8 cellular contexts compared by ENCODE assay signal in genomic region chr1:155002479-155003226, GRCh38. TPM values are rescaled to one million over a fixed set of nuclear protein-coding genes. Genes with fewer than 3 reads are reported as not detected.
DNase-seq lines count a peak whose midpoint lies in the region; ATAC-seq, FAIRE-seq and TF ChIP-seq lines count a peak whose summit lies in the region.

Gene ZBTB7B (plus strand): TSS chr1:155002802. CDS start chr1:155014661, 11,859 bp downstream.

- peaks cover 6% of the 10 kb centered on the region for H3K36me3 Mint-ChIP-seq in activated naive CD4-positive, alpha-beta T cell treated with anti-CD3 and anti-CD28 coated beads, Interleukin-2, amount 10 ng/mL, durations not matched to agents 7 days and 5 days

- CTCF ChIA-PET in activated naive CD4-positive, alpha-beta T cell treated with anti-CD3 and anti-CD28 coated beads, Interleukin-2, amount 10 ng/mL, durations not matched to agents 7 days and 5 days (lab: Charles Lee), result interaction anchor here (1.9 to 4.3 kb wide), 2 partner anchors 11 to 14 kb away, joined by 7 to 17 read pairs; no protein-coding TSS in a partner anchor

- H3K4me3 ChIP-seq in brain microvascular endothelial cell (ENCODE audit: low read depth, low read length) (peak within 1 kb of the TSS; percentile 87), small intestine (ENCODE audit: low read depth in 1 of 2, low read length in 2 of 2) (peak within 1 kb of the TSS; percentile 70 to 77)

- ATAC-seq in GM19452 (IDR thresholded peaks at IDR 0.05; ENCODE audit: unreplicated experiment), result no peak

- FAIRE-seq in small intestine (lab: Jason Lieb, UNC), result no peak

- H3K27ac Mint-ChIP-seq in activated naive CD4-positive, alpha-beta T cell treated with anti-CD3 and anti-CD28 coated beads, Interleukin-2, amount 10 ng/mL, durations not matched to agents 7 days and 5 days, result peak within 1 kb of the TSS; percentile 93

- peak; percentile 7 for TF ChIP-seq CTCF in brain microvascular endothelial cell (IDR thresholded peaks at IDR 0.05; ENCODE audit: low read depth, low read length, missing control alignments)

- no peaks in the 10 kb centered on the region for H3K27me3 ChIP-seq in brain microvascular endothelial cell (replicated peaks)
- no peaks in the 10 kb centered on the region for H3K27me3 ChIP-seq in small intestine (ENCODE audit: control insufficient read depth in 2 of 2, insufficient read depth in 2 of 2, low read length in 2 of 2)

- H3K27me3 Mint-ChIP-seq in activated naive CD4-positive, alpha-beta T cell treated with anti-CD3 and anti-CD28 coated beads, Interleukin-2, amount 10 ng/mL, durations not matched to agents 7 days and 5 days, result peaks cover 4% of the 10 kb centered on the region

- H3K9me3 Mint-ChIP-seq in activated naive CD4-positive, alpha-beta T cell treated with anti-CD3 and anti-CD28 coated beads, Interleukin-2, amount 10 ng/mL, durations not matched to agents 7 days and 5 days, result no peaks in the 10 kb centered on the region

- WGBS in small intestine, 3 donors, result 0 to 1% (median 0%) methylated on average over 18 to 34 of the region's 34 CpGs

- in situ Hi-C loops in brain microvascular endothelial cell (cut with HindIII; ENCODE audit: low pct_ligation_motif_present, low sequenced_read_pairs), result no loop called here

- DNase-seq in activated naive CD4-positive, alpha-beta T cell treated with anti-CD3 and anti-CD28 coated beads, Interleukin-2, amount 10 ng/mL, durations not matched to agents 7 days and 5 days, result peak; percentile 49
- no peak for DNase-seq in activated naive CD4-positive, alpha-beta T cell treated with Interleukin-2 at 50 U/mL for 16 hours
- peak; percentile 33 for DNase-seq in NCI-H460 (ENCODE audit: extremely low read depth, low read depth)
- DNase-seq in brain microvascular endothelial cell, result no peak
- peak; percentile 38 for DNase-seq in iris pigment epithelial cell (ENCODE audit: low read depth)
- no peak for DNase-seq in small intestine
- no peak for DNase-seq in NCI-H1436 treated with DMSO at 0.1 percent for 48 hours (lab: John Stamatoyannopoulos, UW)

- H3K27ac ChIP-seq in brain microvascular endothelial cell (peak within 1 kb of the TSS; percentile 18), small intestine (ENCODE audit: low read depth in 1 of 2, low read length in 1 of 2) (peak within 1 kb of the TSS; percentile 96 to 99)

- H3K4me1 ChIP-seq in small intestine (ENCODE audit: control insufficient read depth in 2 of 2, insufficient read depth in 1 of 2, low read depth in 1 of 2, low read length in 1 of 2), result peaks cover 8 to 21% of the 10 kb centered on the region in 2 donors

- no peaks in the 10 kb centered on the region for H3K9me3 ChIP-seq in small intestine (ENCODE audit: control insufficient read depth, low read depth)

- peaks cover 3% of the 10 kb centered on the region for H3K36me3 ChIP-seq in brain microvascular endothelial cell (replicated peaks)
- H3K36me3 ChIP-seq in small intestine (ENCODE audit: control insufficient read depth in 2 of 2, insufficient read depth in 2 of 2, low read length in 2 of 2), result no peaks in the 10 kb centered on the region

- H3K4me3 Mint-ChIP-seq in activated naive CD4-positive, alpha-beta T cell treated with anti-CD3 and anti-CD28 coated beads, Interleukin-2, amount 10 ng/mL, durations not matched to agents 7 days and 5 days, result peak within 1 kb of the TSS; percentile 98

- H3K4me1 Mint-ChIP-seq in activated naive CD4-positive, alpha-beta T cell treated with anti-CD3 and anti-CD28 coated beads, Interleukin-2, amount 10 ng/mL, durations not matched to agents 7 days and 5 days, result peaks cover 63% of the 10 kb centered on the region

RNA-seq across cellular contexts. Expression of gene ZBTB7B, which starts in this region (rescaled TPM):
- total RNA-seq in NCI-H460 (2014; rRNA removed; shearing (Covaris generic)), result 52.8 and 68.3 TPM in 2 replicates
- polyA plus RNA-seq in NCI-H460 (2014; cell fraction: nucleus; rRNA removed), result 90.2 and 113 TPM in 2 replicates
- polyA plus RNA-seq in small intestine, result 100 to 1,000 TPM in 2 of 3 donors, 10 to 100 TPM in 1; 93.2 to 222 (median 136) TPM

Comparison
In these comparisons a context has a peak if more than half of its experiments do, and no peak if none do; other contexts are left out.
1. DNase-seq: peak in activated naive CD4-positive, alpha-beta T cell treated with anti-CD3 and anti-CD28 coated beads, Interleukin-2, amount 10 ng/mL, durations not matched to agents 7 days and 5 days (single experiment), NCI-H460 (single experiment) and iris pigment epithelial cell (single experiment); none in activated naive CD4-positive, alpha-beta T cell treated with Interleukin-2 at 50 U/mL for 16 hours (single experiment), brain microvascular endothelial cell (single experiment), small intestine (single experiment) and NCI-H1436 treated with DMSO at 0.1 percent for 48 hours (single experiment).